In genomic region chr22:46065733-46066454, GRCh38 we compare ENCODE assay signal across 12 cellular contexts.
A peak's percentile ranks its signal among the peaks of the same experiment; 100 is the strongest.
DNase-seq lines count a peak whose midpoint lies in the region; ATAC-seq and TF ChIP-seq lines count a peak whose summit lies in the region.
"Had no signal": no experiment of that assay in that cellular context is flagged by ENCODE, and none has a peak within 500 bp of the region (broad histone marks: within the 10 kb centered on the region; RNA-seq: fewer than 3 reads in every experiment).

No MANE protein-coding gene starts in this region.

- H3K9me3 ChIP-seq in A673 (ENCODE audit: low read depth, low read length, poor library complexity, severe bottlenecking) (no peaks in the 10 kb centered on the region), endocrine pancreas (ENCODE audit: control insufficient read depth, low read length) (no peaks in the 10 kb centered on the region), ovary (no peaks in the 10 kb centered on the region)

- H3K4me1 ChIP-seq in A673 (ENCODE audit: insufficient read depth, low read length, poor library complexity, severe bottlenecking) (peaks cover 33% of the 10 kb centered on the region), endocrine pancreas (ENCODE audit: control insufficient read depth, insufficient read depth, low read length) (peaks cover 4% of the 10 kb centered on the region), ovary (ENCODE audit: insufficient read depth) (peaks cover 23% of the 10 kb centered on the region)

- H3K4me3 Mint-ChIP-seq in type B pancreatic cell = no peak overlapping the region
- H3K4me3 Mint-ChIP-seq: activated CD8-positive, alpha-beta memory T cell treated with anti-CD3 and anti-CD28 coated beads, Interleukin-2, amount 10 ng/mL, durations not matched to agents 7 days and 5 days; central memory CD8-positive, alpha-beta T cell; stimulated activated effector memory CD8-positive, alpha-beta T cell treated with anti-CD3 and anti-CD28 coated beads, Interleukin-12 subunit alpha, Interleukin-12 subunit beta, amount 100 ng/mL, for 72 hours had no signal

- H3K9ac ChIP-seq in endocrine pancreas (ENCODE audit: control insufficient read depth, insufficient read depth, low read length) = no peak overlapping the region

- H3K27me3 Mint-ChIP-seq in type B pancreatic cell = peaks cover 80% of the 10 kb centered on the region
- H3K27me3 Mint-ChIP-seq: central memory CD8-positive, alpha-beta T cell had no signal

- no peaks in the 10 kb centered on the region for H3K36me3 Mint-ChIP-seq in type B pancreatic cell
- H3K36me3 Mint-ChIP-seq: activated CD8-positive, alpha-beta memory T cell treated with anti-CD3 and anti-CD28 coated beads, Interleukin-2, amount 10 ng/mL, durations not matched to agents 7 days and 5 days had no signal

- no peak overlapping the region for H3K27ac Mint-ChIP-seq in type B pancreatic cell
- H3K27ac Mint-ChIP-seq: activated CD8-positive, alpha-beta memory T cell treated with anti-CD3 and anti-CD28 coated beads, Interleukin-2, amount 10 ng/mL, durations not matched to agents 7 days and 5 days; stimulated activated effector memory CD8-positive, alpha-beta T cell treated with anti-CD3 and anti-CD28 coated beads, Interleukin-12 subunit alpha, Interleukin-12 subunit beta, amount 100 ng/mL, for 72 hours had no signal

- H3K27ac ChIP-seq in A673 (ENCODE audit: low read depth, low read length, poor library complexity, severe bottlenecking) (peak overlapping the region; percentile 100), ovary (peak overlapping the region; percentile 99 to 100)

- H3K27me3 ChIP-seq in A673 (replicated peaks; ENCODE audit: insufficient read depth, low read depth, low read length, poor library complexity) (no peaks in the 10 kb centered on the region), endocrine pancreas (ENCODE audit: control insufficient read depth, insufficient read depth, low read length) (no peaks in the 10 kb centered on the region), ovary (no peaks in the 10 kb centered on the region)

- POLR2A ChIA-PET in A673 (lab: Charles Lee; ENCODE audit: low non-redundant PET) = no interaction called here

- H3K4me3 ChIP-seq in A673 (ENCODE audit: low read depth, low read length, poor library complexity, severe bottlenecking) = peak overlapping the region; percentile 87
- peak overlapping the region; percentile 59 for H3K4me3 ChIP-seq in LNCaP clone FGC (ENCODE audit: low read depth, low read length)
- H3K4me3 ChIP-seq in endocrine pancreas (ENCODE audit: control insufficient read depth, insufficient read depth, low read length) = peak overlapping the region; percentile 55
- peak overlapping the region; percentile 27 for H3K4me3 ChIP-seq in ovary

- H3K4me1 Mint-ChIP-seq in type B pancreatic cell (ENCODE audit: unreplicated experiment) = no peaks in the 10 kb centered on the region

- TF ChIP-seq POLR2A in ovary (IDR thresholded peaks at IDR 0.05) = no peak

- TF ChIP-seq EP300 in ovary (IDR thresholded peaks at IDR 0.05) = no peak

- DNase-seq in A673 (ENCODE audit: low spot score) (no peak), LNCaP clone FGC (ENCODE audit: low read depth) (no peak), ovary (no peak), type B pancreatic cell (ENCODE audit: extremely low spot score, unreplicated experiment) (no peak), NCI-H2196 treated with DMSO at 0.1 percent for 48 hours (lab: John Stamatoyannopoulos, UW; ENCODE audit: unreplicated experiment) (no peak)
- no peak for DNase-seq in activated effector memory CD4-positive, alpha-beta T cell treated with Interleukin-2 at 50 U/mL for 16 hours
- DNase-seq: activated CD8-positive, alpha-beta memory T cell treated with anti-CD3 and anti-CD28 coated beads, Interleukin-2, amount 10 ng/mL, durations not matched to agents 7 days and 5 days had no signal

- intact Hi-C loops in A673 (cut with micrococcal nuclease; ENCODE audit: unreplicated experiment) = no loop called here
- intact Hi-C loops in ovary (cut with DNase I) = no loop called here

- BruUV-seq in A673 (replicated peaks; lab: Mats Ljungman, UMichigan) = no TSS peak

- H3K36me3 ChIP-seq in A673 (ENCODE audit: insufficient read depth, low read length, poor library complexity, severe bottlenecking) (no peaks in the 10 kb centered on the region), endocrine pancreas (ENCODE audit: control insufficient read depth, insufficient read depth, low read length) (no peaks in the 10 kb centered on the region), ovary (no peaks in the 10 kb centered on the region)

- CTCF ChIA-PET in A673 (lab: Charles Lee) = no interaction called here

- no peaks in the 10 kb centered on the region for H3K9me3 Mint-ChIP-seq in type B pancreatic cell
- H3K9me3 Mint-ChIP-seq: CD8-positive, alpha-beta memory T cell; central memory CD8-positive, alpha-beta T cell; stimulated activated effector memory CD8-positive, alpha-beta T cell treated with anti-CD3 and anti-CD28 coated beads, Interleukin-12 subunit alpha, Interleukin-12 subunit beta, amount 100 ng/mL, for 72 hours had no signal

- TF ChIP-seq CTCF in A673 (conservative IDR thresholded peaks at IDR 0.05; ENCODE audit: low read depth, low read length) (no peak), LNCaP clone FGC (IDR thresholded peaks at IDR 0.05; ENCODE audit: control insufficient read depth, extremely low read depth, insufficient read depth) (no peak), ovary (IDR thresholded peaks at IDR 0.05) (no peak), type B pancreatic cell (conservative IDR thresholded peaks at IDR 0.05) (no peak)

- 8 to 37% (median 14%) methylated on average over 1 of the region's 1 CpG for WGBS in ovary, 3 donors

- no peak for ATAC-seq in HG03280 (IDR thresholded peaks at IDR 0.05; ENCODE audit: unreplicated experiment)
- ATAC-seq: activated CD8-positive, alpha-beta memory T cell treated with anti-CD3 and anti-CD28 coated beads, Interleukin-2, amount 10 ng/mL, durations not matched to agents 7 days and 5 days; stimulated activated effector memory CD8-positive, alpha-beta T cell treated with anti-CD3 and anti-CD28 coated beads, Interleukin-12 subunit alpha, Interleukin-12 subunit beta, amount 100 ng/mL, for 72 hours had no signal

Comparison
In these comparisons a context has a peak if more than half of its experiments do, and no peak if none do; other contexts are left out.
1. H3K4me3 ChIP-seq: peak in every context shown above with its lines; median percentile 87 in A673; 59 in LNCaP clone FGC; 55 in endocrine pancreas; 27 in ovary.